Comparison of ENCODE assay signal across 7 cellular contexts in the genomic region with DNA sequence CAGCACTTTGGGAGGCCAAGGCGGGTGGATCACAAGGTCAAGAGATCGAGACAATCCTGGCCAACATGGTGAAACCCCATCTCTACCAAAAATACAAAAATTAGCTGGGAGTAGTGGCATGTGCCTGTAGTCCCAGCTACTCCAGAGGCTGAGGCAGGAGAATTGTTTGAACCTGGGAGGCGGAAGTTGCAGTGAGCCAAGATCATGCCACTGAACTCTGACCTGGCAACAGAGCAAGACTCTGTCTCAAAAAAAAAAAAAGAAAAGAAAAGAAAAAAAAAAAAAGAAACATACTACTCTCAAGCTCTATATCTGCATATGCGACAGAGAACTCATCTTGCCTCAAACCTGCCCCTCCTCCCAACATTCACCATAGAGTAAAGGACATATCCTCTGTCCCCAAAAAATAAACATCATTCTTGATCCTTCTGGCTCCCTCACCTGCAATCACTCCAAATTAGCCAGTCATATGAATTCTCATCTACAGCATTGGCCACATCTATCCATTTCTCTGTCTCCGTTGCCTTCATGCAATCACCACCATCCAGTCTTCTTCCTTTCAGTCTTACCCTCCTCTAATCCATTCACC. TPM values are rescaled to one million over a fixed set of nuclear protein-coding genes. Genes with fewer than 3 reads are reported as not detected.
DNase-seq lines count a peak whose midpoint lies in the region; ATAC-seq and TF ChIP-seq lines count a peak whose summit lies in the region.
"Not testable (repeated sequence)": the region's sequence is repeated elsewhere in the genome, so short reads cannot be mapped to it uniquely, and the experiment has no call there.

No MANE protein-coding gene starts in this region.

- H3K27ac ChIP-seq in right lobe of liver = peak overlapping the region in 1 of 3 donors; percentile 11
- not testable (repeated sequence) for H3K27ac ChIP-seq in neural progenitor cell

- not testable (repeated sequence) for H3K4me3 ChIP-seq in right lobe of liver, neural progenitor cell

- H3K4me1 ChIP-seq in right lobe of liver = peaks cover 0 to 23% (median 0%) of the 10 kb centered on the region in 4 donors
- not testable (repeated sequence) for H3K4me1 ChIP-seq in neural progenitor cell

- peaks cover 17 to 19% of the 10 kb centered on the region in 2 donors for H3K36me3 Mint-ChIP-seq in CD14-positive monocyte
- H3K36me3 Mint-ChIP-seq in T-helper 17 cell (ENCODE audit: low read depth); activated T-cell treated with anti-CD3 and anti-CD28 coated beads, Interleukin-2, amount 50 U/mL, for 24 hours (ENCODE audit: low read depth); neural progenitor cell: not testable (repeated sequence)
- H3K36me3 Mint-ChIP-seq in activated naive CD8-positive, alpha-beta T cell treated with anti-CD3 and anti-CD28 coated beads for 36 hours = peaks cover 12% of the 10 kb centered on the region
- peaks cover 21% of the 10 kb centered on the region for H3K36me3 Mint-ChIP-seq in stimulated activated memory B cell treated with anti-CD40 and anti-IgM and Interleukin-4, amounts not matched to agents 10 μg/mL and 1 μg/mL and 100 μg/mL, for 72 hours

- H3K9me3 ChIP-seq in T-helper 17 cell (ENCODE audit: control insufficient read depth, low read length, poor library complexity, severe bottlenecking); right lobe of liver; neural progenitor cell (ENCODE audit: low read depth): not testable (repeated sequence)

- not testable (repeated sequence) for H3F3A ChIP-seq in neural progenitor cell (ENCODE audit: low read depth)

- H3K4me1 Mint-ChIP-seq in CD14-positive monocyte (peaks cover 29% of the 10 kb centered on the region), T-helper 17 cell (peaks cover 27% of the 10 kb centered on the region)
- peaks cover 44% of the 10 kb centered on the region for H3K4me1 Mint-ChIP-seq in activated T-cell treated with anti-CD3 and anti-CD28 coated beads, Interleukin-2, amount 50 U/mL, for 24 hours (ENCODE audit: low read depth)
- peaks cover 38% of the 10 kb centered on the region for H3K4me1 Mint-ChIP-seq in activated naive CD8-positive, alpha-beta T cell treated with anti-CD3 and anti-CD28 coated beads for 36 hours
- not testable (repeated sequence) for H3K4me1 Mint-ChIP-seq in neural progenitor cell
- H3K4me1 Mint-ChIP-seq in stimulated activated memory B cell treated with anti-CD40 and anti-IgM and Interleukin-4, amounts not matched to agents 10 μg/mL and 1 μg/mL and 100 μg/mL, for 72 hours = peaks cover 30% of the 10 kb centered on the region

- H3K79me2 ChIP-seq in neural progenitor cell (ENCODE audit: low read depth) = peaks cover 16% of the 10 kb centered on the region

- H3K4me2 ChIP-seq in neural progenitor cell = not testable (repeated sequence)

- H3K27me3 ChIP-seq in right lobe of liver, neural progenitor cell: not testable (repeated sequence)

- TF ChIP-seq POLR2A in right lobe of liver (IDR thresholded peaks at IDR 0.05) = not testable (repeated sequence)

- ATAC-seq in T-helper 17 cell = not testable (repeated sequence)
- peak in 3 of 4 donors; percentile 35 to 57 (median 39) for ATAC-seq in right lobe of liver
- ATAC-seq in stimulated activated memory B cell treated with anti-CD40 and anti-IgM and Interleukin-4, amounts not matched to agents 10 μg/mL and 1 μg/mL and 100 μg/mL, for 72 hours = peak; percentile 10

- peak overlapping the region in 6 of 7 donors; percentile 13 to 87 (median 46) for H3K27ac Mint-ChIP-seq in CD14-positive monocyte
- H3K27ac Mint-ChIP-seq in T-helper 17 cell = peak overlapping the region; percentile 85
- peak overlapping the region; percentile 83 for H3K27ac Mint-ChIP-seq in activated T-cell treated with anti-CD3 and anti-CD28 coated beads, Interleukin-2, amount 50 U/mL, for 24 hours
- H3K27ac Mint-ChIP-seq in activated naive CD8-positive, alpha-beta T cell treated with anti-CD3 and anti-CD28 coated beads for 36 hours = peak overlapping the region; percentile 71
- H3K27ac Mint-ChIP-seq in neural progenitor cell = peak overlapping the region; percentile 4
- peak overlapping the region; percentile 37 for H3K27ac Mint-ChIP-seq in stimulated activated memory B cell treated with anti-CD40 and anti-IgM and Interleukin-4, amounts not matched to agents 10 μg/mL and 1 μg/mL and 100 μg/mL, for 72 hours

- not testable (repeated sequence) for H3K36me3 ChIP-seq in right lobe of liver, neural progenitor cell

- H3K9me3 Mint-ChIP-seq in CD14-positive monocyte; activated T-cell treated with anti-CD3 and anti-CD28 coated beads, Interleukin-2, amount 50 U/mL, for 24 hours; activated naive CD8-positive, alpha-beta T cell treated with anti-CD3 and anti-CD28 coated beads for 36 hours; neural progenitor cell; stimulated activated memory B cell treated with anti-CD40 and anti-IgM and Interleukin-4, amounts not matched to agents 10 μg/mL and 1 μg/mL and 100 μg/mL, for 72 hours: not testable (repeated sequence)

- not testable (repeated sequence) for DNase-seq in CD14-positive monocyte (ENCODE audit: low spot score); T-helper 17 cell; activated T-cell treated with anti-CD3 and anti-CD28 coated beads, Interleukin-2, amount 50 U/mL, for 24 hours; activated naive CD8-positive, alpha-beta T cell treated with anti-CD3 and anti-CD28 coated beads for 36 hours; right lobe of liver; neural progenitor cell (ENCODE audit: low spot score)

- intact Hi-C loops in CD14-positive monocyte (cut with micrococcal nuclease); right lobe of liver (cut with DNase I): not testable (repeated sequence)

- peak overlapping the region in 1 of 2 donors; percentile 56 for H3K4me3 Mint-ChIP-seq in CD14-positive monocyte
- H3K4me3 Mint-ChIP-seq in T-helper 17 cell; activated naive CD8-positive, alpha-beta T cell treated with anti-CD3 and anti-CD28 coated beads for 36 hours; neural progenitor cell; stimulated activated memory B cell treated with anti-CD40 and anti-IgM and Interleukin-4, amounts not matched to agents 10 μg/mL and 1 μg/mL and 100 μg/mL, for 72 hours: not testable (repeated sequence)
- peak overlapping the region; percentile 6 for H3K4me3 Mint-ChIP-seq in activated T-cell treated with anti-CD3 and anti-CD28 coated beads, Interleukin-2, amount 50 U/mL, for 24 hours

- not testable (repeated sequence) for H3K27me3 Mint-ChIP-seq in CD14-positive monocyte (ENCODE audit: low read depth in 3 of 3); T-helper 17 cell; activated T-cell treated with anti-CD3 and anti-CD28 coated beads, Interleukin-2, amount 50 U/mL, for 24 hours; activated naive CD8-positive, alpha-beta T cell treated with anti-CD3 and anti-CD28 coated beads for 36 hours; neural progenitor cell (ENCODE audit: insufficient read depth, low read depth); stimulated activated memory B cell treated with anti-CD40 and anti-IgM and Interleukin-4, amounts not matched to agents 10 μg/mL and 1 μg/mL and 100 μg/mL, for 72 hours

- WGBS in right lobe of liver (ENCODE audit: insufficient coverage, low coverage, low lambda C conversion rate, missing lambda C conversion rate) = 80% methylated on average over 4 of the region's 5 CpGs

- TF ChIP-seq CTCF in CD14-positive monocyte (IDR thresholded peaks at IDR 0.05); right lobe of liver (IDR thresholded peaks at IDR 0.05); neural progenitor cell (IDR thresholded peaks at IDR 0.05): not testable (repeated sequence)

- not testable (repeated sequence) for H3K9ac ChIP-seq in neural progenitor cell

- not testable (repeated sequence) for H2AFZ ChIP-seq in neural progenitor cell (replicated peaks)

- H4K20me1 ChIP-seq in neural progenitor cell (ENCODE audit: low read depth) = not testable (repeated sequence)

RNA-seq across cellular contexts. Expression of a gene that starts 7.1 kb away (rescaled TPM):
- polyA plus RNA-seq in CD14-positive monocyte = 1 to 10 TPM; 3.0 TPM
- total RNA-seq in T-helper 17 cell = 10 to 100 TPM; 14.3 to 14.4 TPM
- total RNA-seq in activated naive CD8-positive, alpha-beta T cell treated with anti-CD3 and anti-CD28 coated beads for 36 hours = 1 to 10 TPM; 4.5 to 4.8 TPM
- 10 to 100 TPM in 2 of 6 experiments, 1 to 10 TPM in 4; 4.4 to 13.4 (median 8.9) TPM for total RNA-seq in right lobe of liver
- total RNA-seq in neural progenitor cell (ENCODE audit: low replicate concordance) = 15.1 and 19.5 TPM in 2 replicates

Comparison
In these comparisons a context has a peak if more than half of its experiments do, and no peak if none do; other contexts are left out.
1. H3K27ac Mint-ChIP-seq: peak in every context shown above with its lines; median percentile 85 in T-helper 17 cell; 83 in activated T-cell treated with anti-CD3 and anti-CD28 coated beads, Interleukin-2, amount 50 U/mL, for 24 hours; 71 in activated naive CD8-positive, alpha-beta T cell treated with anti-CD3 and anti-CD28 coated beads for 36 hours; 46 in CD14-positive monocyte; 37 in stimulated activated memory B cell treated with anti-CD40 and anti-IgM and Interleukin-4, amounts not matched to agents 10 μg/mL and 1 μg/mL and 100 μg/mL, for 72 hours; 4 in neural progenitor cell.